14 cellular contexts compared by ENCODE assay signal in the genomic region with DNA sequence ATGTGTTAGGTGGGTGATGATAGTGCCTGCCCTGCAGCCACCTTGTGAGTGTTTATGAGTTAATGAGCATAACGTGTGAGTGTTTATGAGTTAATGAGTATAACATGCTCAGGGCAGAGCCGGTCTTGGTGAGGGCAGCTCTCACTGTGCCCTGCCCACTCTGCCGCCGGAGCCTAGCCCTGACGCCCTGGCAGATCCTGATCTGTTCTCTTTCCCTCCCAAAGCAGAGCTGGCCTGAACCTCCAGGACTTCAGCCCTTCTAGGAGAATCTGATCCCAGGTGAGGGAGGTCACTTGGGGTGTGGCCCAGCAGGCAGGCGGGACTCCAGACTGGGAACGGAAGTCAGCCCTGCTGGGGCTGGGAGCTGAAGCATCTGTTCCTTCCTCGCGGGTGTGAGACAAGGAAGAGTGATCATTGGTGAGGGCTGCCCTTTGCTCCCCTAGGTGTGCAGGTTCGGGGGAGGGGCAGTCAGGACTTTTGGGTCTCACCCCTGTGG. TPM values are rescaled to one million over a fixed set of nuclear protein-coding genes. Genes with fewer than 3 reads are reported as not detected.
A peak's percentile ranks its signal among the peaks of the same experiment; 100 is the strongest.
DNase-seq lines count a peak whose midpoint lies in the region; ATAC-seq and TF ChIP-seq lines count a peak whose summit lies in the region.
"Had no signal": no experiment of that assay in that cellular context is flagged by ENCODE, and none has a peak within 500 bp of the region (broad histone marks: within the 10 kb centered on the region; RNA-seq: fewer than 3 reads in every experiment).

No MANE protein-coding gene starts in this region.

- no peaks in the 10 kb centered on the region for H3K9me3 Mint-ChIP-seq in Calu3 (ENCODE audit: low read depth, unreplicated experiment)
- no peaks in the 10 kb centered on the region for H3K9me3 Mint-ChIP-seq in activated T-helper 17 cell treated with anti-CD3 and anti-CD28 coated beads, Interleukin-2, amount 50 U/mL, for 72 hours
- H3K9me3 Mint-ChIP-seq: activated naive CD8-positive, alpha-beta T cell treated with anti-CD3 and anti-CD28 coated beads, Interleukin-2, amount 50 U/mL, for 24 hours had no signal

- no peak overlapping the region for H4K91ac ChIP-seq in neuronal stem cell (ENCODE audit: low read depth, low read length, poor library complexity)

- H3K4me1 Mint-ChIP-seq in Calu3 (ENCODE audit: low read depth, unreplicated experiment): peaks cover 12% of the 10 kb centered on the region
- H3K4me1 Mint-ChIP-seq in activated T-helper 17 cell treated with anti-CD3 and anti-CD28 coated beads, Interleukin-2, amount 50 U/mL, for 72 hours: no peaks in the 10 kb centered on the region
- H3K4me1 Mint-ChIP-seq: activated naive CD8-positive, alpha-beta T cell treated with anti-CD3 and anti-CD28 coated beads, Interleukin-2, amount 50 U/mL, for 24 hours had no signal

- H3K27ac ChIP-seq in esophagus (ENCODE audit: low read depth in 2 of 2, low read length in 1 of 2) (peak overlapping the region; percentile 62 to 80), neuronal stem cell (replicated peaks; ENCODE audit: low read length) (no peak overlapping the region), testis (no peak overlapping the region)
- H3K27ac ChIP-seq: gastroesophageal sphincter, left lung had no signal

- H2BK15ac ChIP-seq in neuronal stem cell (ENCODE audit: low read length): no peak overlapping the region

- no peak overlapping the region for H3K4me3 ChIP-seq in esophagus (ENCODE audit: low read depth in 1 of 2, low read length in 2 of 2)
- H3K4me3 ChIP-seq in neuronal stem cell (ENCODE audit: low read length in 2 of 2): no peak overlapping the region
- no peak overlapping the region for H3K4me3 ChIP-seq in testis
- H3K4me3 ChIP-seq: gastroesophageal sphincter, left lung had no signal

- H3K27me3 Mint-ChIP-seq in Calu3 (ENCODE audit: unreplicated experiment): no peaks in the 10 kb centered on the region
- H3K27me3 Mint-ChIP-seq in activated T-helper 17 cell treated with anti-CD3 and anti-CD28 coated beads, Interleukin-2, amount 50 U/mL, for 72 hours: peaks cover 22% of the 10 kb centered on the region

- peaks cover 0 to 4% of the 10 kb centered on the region in 2 donors for H3K36me3 ChIP-seq in esophagus (ENCODE audit: control insufficient read depth in 2 of 2, insufficient read depth in 2 of 2, low read length in 1 of 2)
- H3K36me3 ChIP-seq in neuronal stem cell (replicated peaks in 1 of 2; ENCODE audit: control insufficient read depth in 2 of 2, insufficient read depth in 2 of 2, low read length in 2 of 2): peaks cover 11 to 28% of the 10 kb centered on the region in 2 donors
- no peaks in the 10 kb centered on the region for H3K36me3 ChIP-seq in testis (ENCODE audit: low read depth, missing control alignments)
- H3K36me3 ChIP-seq: left lung had no signal

- no peak for ATAC-seq in activated T-helper 17 cell treated with anti-CD3 and anti-CD28 coated beads, Interleukin-2, amount 50 U/mL, for 72 hours (replicated peaks)
- ATAC-seq: activated naive CD8-positive, alpha-beta T cell treated with anti-CD3 and anti-CD28 coated beads, Interleukin-2, amount 50 U/mL, for 24 hours; gastroesophageal sphincter; left lung had no signal

- no peak overlapping the region for H3K9ac ChIP-seq in neuronal stem cell (ENCODE audit: low read depth, low read length, poor library complexity)

- H3K4me2 ChIP-seq in neuronal stem cell (ENCODE audit: insufficient read depth, low read length, poor library complexity, severe bottlenecking): no peak overlapping the region

- TF ChIP-seq POLR2A in testis (IDR thresholded peaks at IDR 0.05): no peak

- H3K27me3 ChIP-seq in esophagus (ENCODE audit: control insufficient read depth in 1 of 2, insufficient read depth in 2 of 2, low read length in 2 of 2) (no peaks in the 10 kb centered on the region), neuronal stem cell (ENCODE audit: control insufficient read depth in 3 of 3, insufficient read depth in 3 of 3, low read depth in 1 of 3, low read length in 3 of 3) (peaks cover 0 to 3% (median 0%) of the 10 kb centered on the region in 3 experiments), testis (no peaks in the 10 kb centered on the region)

- peak overlapping the region; percentile 52 for H2AK5ac ChIP-seq in neuronal stem cell (ENCODE audit: low read depth, low read length)

- H3K79me1 ChIP-seq in neuronal stem cell (ENCODE audit: low read depth, low read length): peaks cover 6% of the 10 kb centered on the region

- peak overlapping the region; percentile 50 for H3K27ac Mint-ChIP-seq in Calu3 (ENCODE audit: unreplicated experiment)
- no peak overlapping the region for H3K27ac Mint-ChIP-seq in activated T-helper 17 cell treated with anti-CD3 and anti-CD28 coated beads, Interleukin-2, amount 50 U/mL, for 72 hours
- H3K27ac Mint-ChIP-seq: activated naive CD8-positive, alpha-beta T cell treated with anti-CD3 and anti-CD28 coated beads, Interleukin-2, amount 50 U/mL, for 24 hours had no signal

- no peak overlapping the region for H2BK120ac ChIP-seq in neuronal stem cell (ENCODE audit: low read depth, low read length)

- H3K9me3 ChIP-seq in esophagus (ENCODE audit: control insufficient read depth in 2 of 2, insufficient read depth in 1 of 2, low read depth in 1 of 2, low read length in 1 of 2) (no peaks in the 10 kb centered on the region), neuronal stem cell (replicated peaks in 1 of 2; ENCODE audit: control insufficient read depth in 2 of 2, insufficient read depth in 1 of 2, low read depth in 1 of 2, low read length in 2 of 2) (no peaks in the 10 kb centered on the region), testis (no peaks in the 10 kb centered on the region)
- H3K9me3 ChIP-seq: gastroesophageal sphincter, left lung had no signal

- no peak overlapping the region for H3K4me3 Mint-ChIP-seq in Calu3 (ENCODE audit: low read depth, unreplicated experiment)
- no peak overlapping the region for H3K4me3 Mint-ChIP-seq in activated T-helper 17 cell treated with anti-CD3 and anti-CD28 coated beads, Interleukin-2, amount 50 U/mL, for 72 hours
- H3K4me3 Mint-ChIP-seq: activated naive CD8-positive, alpha-beta T cell treated with anti-CD3 and anti-CD28 coated beads, Interleukin-2, amount 50 U/mL, for 24 hours had no signal

- intact Hi-C loops in Calu3 (cut with micrococcal nuclease; ENCODE audit: unreplicated experiment) (no loop called here), testis (cut with DNase I; ENCODE audit: low total_unique reads) (no loop called here)

- DNase-seq in Calu3: no peak
- DNase-seq in NCI-H510A treated with DMSO at 0.1 percent for 48 hours (lab: John Stamatoyannopoulos, UW): peak; percentile 60
- DNase-seq in neuronal stem cell (ENCODE audit: low spot score): no peak
- DNase-seq in activated gamma-delta T cell (lab: John Stamatoyannopoulos, UW): no peak
- no peak for DNase-seq in testis
- no peak for DNase-seq in NOMO-1 treated with DMSO at 0.1 percent for 48 hours (lab: John Stamatoyannopoulos, UW; ENCODE audit: unreplicated experiment)
- DNase-seq: activated naive CD8-positive, alpha-beta T cell treated with anti-CD3 and anti-CD28 coated beads, Interleukin-2, amount 50 U/mL, for 24 hours; NCI-H446 treated with DMSO at 0.1 percent for 48 hours; occipital lobe; stimulated activated CD4-positive, alpha-beta T cell treated with anti-CD3 and anti-CD28 coated beads, Interleukin-15, amount 100 ng/mL, for 24 hours had no signal

- no peak for TF ChIP-seq CTCF in Calu3 (IDR thresholded peaks at IDR 0.05; ENCODE audit: unreplicated experiment)
- TF ChIP-seq CTCF in testis (IDR thresholded peaks at IDR 0.05): no peak

- H3K23ac ChIP-seq in neuronal stem cell (ENCODE audit: low read depth, low read length, poor library complexity): no peak overlapping the region

- H2AFZ ChIP-seq in neuronal stem cell (ENCODE audit: low read length): no peak overlapping the region

- peaks cover 15% of the 10 kb centered on the region for H3K36me3 Mint-ChIP-seq in Calu3 (ENCODE audit: insufficient read depth, unreplicated experiment)
- no peaks in the 10 kb centered on the region for H3K36me3 Mint-ChIP-seq in activated T-helper 17 cell treated with anti-CD3 and anti-CD28 coated beads, Interleukin-2, amount 50 U/mL, for 72 hours (ENCODE audit: low read depth)

- peak overlapping the region; percentile 38 for H3K18ac ChIP-seq in neuronal stem cell (ENCODE audit: low read length)

- 39 to 41% methylated on average over 10 of the region's 10 CpGs for WGBS in esophagus, 2 donors
- no CpG with 5 or more reads among the region's 10 CpGs for WGBS in neuronal stem cell (ENCODE audit: extremely low coverage in 2 of 2, insufficient read length in 2 of 2, insufficient replicate concordance in 1 of 2), 2 donors
- 68 to 72% methylated on average over 10 of the region's 10 CpGs for WGBS in testis, 2 donors

- no peak overlapping the region for H2BK12ac ChIP-seq in neuronal stem cell (ENCODE audit: low read length)

- H4K8ac ChIP-seq in neuronal stem cell (ENCODE audit: low read depth, low read length): no peak overlapping the region

- BruUV-seq in Calu3 (replicated peaks; lab: Mats Ljungman, UMichigan): no TSS peak

- H3K14ac ChIP-seq in neuronal stem cell (ENCODE audit: low read length): no peak overlapping the region

- no peak overlapping the region for H3K4ac ChIP-seq in neuronal stem cell (ENCODE audit: low read length)

- H2BK5ac ChIP-seq in neuronal stem cell (ENCODE audit: low read length): peak overlapping the region; percentile 39

- H3K4me1 ChIP-seq in esophagus (ENCODE audit: control insufficient read depth in 2 of 2, insufficient read depth in 2 of 2, low read length in 1 of 2) (peaks cover 12 to 18% of the 10 kb centered on the region in 2 donors), neuronal stem cell (ENCODE audit: control insufficient read depth in 2 of 2, insufficient read depth in 1 of 2, low read depth in 1 of 2, low read length in 2 of 2) (peaks cover 7 to 9% of the 10 kb centered on the region in 2 donors), testis (peaks cover 18% of the 10 kb centered on the region)

- CTCF ChIA-PET in Calu3 (lab: Charles Lee): no interaction called here

RNA-seq across cellular contexts. Expression of a gene that starts 5.7 kb away (rescaled TPM):
- total RNA-seq in Calu3 (2022) (25.6 and 26.8 TPM in 2 replicates), testis (10 to 100 TPM; 32.8 to 52.5 TPM)
- polyA plus RNA-seq in esophagus (10 to 100 TPM; 17.7 to 20.5 TPM), testis (ENCODE audit: insufficient read depth, low read depth, low replicate concordance) (23.3 TPM)
- polyA plus RNA-seq in neuronal stem cell (2013, experiment 1 of 2): 11.5 TPM
- 11.4 TPM for polyA plus RNA-seq in neuronal stem cell (2013, experiment 2 of 2)
- total RNA-seq in activated T-helper 17 cell treated with anti-CD3 and anti-CD28 coated beads, Interleukin-2, amount 50 U/mL, for 72 hours: not detected

RNA-seq across cellular contexts. Expression of a gene that starts 22.0 kb away (rescaled TPM):
- total RNA-seq in Calu3 (2022) (not detected in 2 replicates), testis (not detected)
- polyA plus RNA-seq in esophagus (not detected), testis (ENCODE audit: insufficient read depth, low read depth, low replicate concordance) (not detected)
- polyA plus RNA-seq in neuronal stem cell (2013, experiment 1 of 2): not detected
- polyA plus RNA-seq in neuronal stem cell (2013, experiment 2 of 2): not detected
- total RNA-seq in activated T-helper 17 cell treated with anti-CD3 and anti-CD28 coated beads, Interleukin-2, amount 50 U/mL, for 72 hours: not detected
- total RNA-seq: gastroesophageal sphincter, left lung, occipital lobe had no signal

RNA-seq across cellular contexts. Expression of a gene that starts 28.3 kb away (rescaled TPM):
- total RNA-seq in Calu3 (2022) (0.68 and 1.2 TPM in 2 replicates), testis (1 to 10 TPM; 2.5 to 3.8 TPM)
- polyA plus RNA-seq in esophagus (1 to 10 TPM in 1 of 2 donors, under 1 TPM in 1; 0.46 to 2.7 TPM), testis (ENCODE audit: insufficient read depth, low read depth, low replicate concordance) (2.6 TPM)
- polyA plus RNA-seq in neuronal stem cell (2013, experiment 1 of 2): 0.33 TPM
- 0.32 TPM for polyA plus RNA-seq in neuronal stem cell (2013, experiment 2 of 2)
- total RNA-seq in activated T-helper 17 cell treated with anti-CD3 and anti-CD28 coated beads, Interleukin-2, amount 50 U/mL, for 72 hours: 1 to 10 TPM in 1 of 2 donors, under 1 TPM in 1; 0.90 to 1.6 TPM

RNA-seq across cellular contexts. Expression of a gene that starts 43.1 kb away (rescaled TPM):
- total RNA-seq in Calu3 (2022) (3.3 and 3.6 TPM in 2 replicates), testis (1 to 10 TPM; 1.5 to 2.0 TPM)
- polyA plus RNA-seq in esophagus (1 to 10 TPM; 1.9 to 2.0 TPM), testis (ENCODE audit: insufficient read depth, low read depth, low replicate concordance) (2.5 TPM)
- polyA plus RNA-seq in neuronal stem cell (2013, experiment 1 of 2): 3.9 TPM
- polyA plus RNA-seq in neuronal stem cell (2013, experiment 2 of 2): 4.1 TPM
- total RNA-seq in activated T-helper 17 cell treated with anti-CD3 and anti-CD28 coated beads, Interleukin-2, amount 50 U/mL, for 72 hours: 1 to 10 TPM; 1.8 to 2.2 TPM

Comparison
In these comparisons a context has a peak if more than half of its experiments do, and no peak if none do; other contexts are left out.
1. H3K27ac ChIP-seq: peak in esophagus (2 of 2); none in neuronal stem cell (single experiment) and testis (0 of 2).
2. RNA of a gene that starts 5.7 kb away (total RNA-seq): 32.8 to 52.5 TPM in testis and 25.6 to 26.8 TPM in Calu3; not detected in activated T-helper 17 cell treated with anti-CD3 and anti-CD28 coated beads, Interleukin-2, amount 50 U/mL, for 72 hours; every median in the first group is over 10 times any median in the second.